17 cellular contexts compared by ENCODE assay signal in genomic region chr16:53998024-53998810, GRCh38.
"Had no signal": no experiment of that assay in that cellular context is flagged by ENCODE, and none has a peak within 500 bp of the region (broad histone marks: within the 10 kb centered on the region; RNA-seq: fewer than 3 reads in every experiment).

No MANE protein-coding gene starts in this region.

- ATAC-seq: gastroesophageal sphincter; left ventricle myocardium superior; naive thymus-derived CD4-positive, alpha-beta T cell; psoas muscle had no signal

- H3K4me3 ChIP-seq: coronary artery, esophagus squamous epithelium, gastroesophageal sphincter, psoas muscle, right atrium auricular region, suprapubic skin, thyroid gland, uterus had no signal

- H3K27ac ChIP-seq: coronary artery, gastroesophageal sphincter, neutrophil, psoas muscle, right atrium auricular region, suprapubic skin, thyroid gland, uterus had no signal

- H3K27me3 ChIP-seq: esophagus squamous epithelium, gastroesophageal sphincter, neutrophil, right atrium auricular region, suprapubic skin, thyroid gland, uterus had no signal

- DNase-seq: effector CD8-positive, alpha-beta T cell; esophagus squamous epithelium; foreskin fibroblast; immature natural killer cell; left ventricle myocardium superior; naive thymus-derived CD4-positive, alpha-beta T cell; psoas muscle; small intestine; stimulated activated CD4-positive, alpha-beta T cell treated with anti-CD3 and anti-CD28 coated beads, Interleukin-12 subunit alpha, Interleukin-12 subunit beta, amount 100 ng/mL, for 4 hours; stimulated activated naive CD4-positive, alpha-beta T cell treated with Interleukin-2 at 50 U/mL for 16 hours; thyroid gland; uterus had no signal

- H3K4me1 ChIP-seq: gastroesophageal sphincter, uterus had no signal

- H3K36me3 ChIP-seq: esophagus squamous epithelium, gastroesophageal sphincter, neutrophil, right atrium auricular region, uterus had no signal

- H3K9me3 ChIP-seq: esophagus squamous epithelium, gastroesophageal sphincter, neutrophil, psoas muscle, right atrium auricular region, suprapubic skin, thyroid gland, uterus had no signal
